9 cellular contexts compared by ENCODE assay signal in the genomic region with DNA sequence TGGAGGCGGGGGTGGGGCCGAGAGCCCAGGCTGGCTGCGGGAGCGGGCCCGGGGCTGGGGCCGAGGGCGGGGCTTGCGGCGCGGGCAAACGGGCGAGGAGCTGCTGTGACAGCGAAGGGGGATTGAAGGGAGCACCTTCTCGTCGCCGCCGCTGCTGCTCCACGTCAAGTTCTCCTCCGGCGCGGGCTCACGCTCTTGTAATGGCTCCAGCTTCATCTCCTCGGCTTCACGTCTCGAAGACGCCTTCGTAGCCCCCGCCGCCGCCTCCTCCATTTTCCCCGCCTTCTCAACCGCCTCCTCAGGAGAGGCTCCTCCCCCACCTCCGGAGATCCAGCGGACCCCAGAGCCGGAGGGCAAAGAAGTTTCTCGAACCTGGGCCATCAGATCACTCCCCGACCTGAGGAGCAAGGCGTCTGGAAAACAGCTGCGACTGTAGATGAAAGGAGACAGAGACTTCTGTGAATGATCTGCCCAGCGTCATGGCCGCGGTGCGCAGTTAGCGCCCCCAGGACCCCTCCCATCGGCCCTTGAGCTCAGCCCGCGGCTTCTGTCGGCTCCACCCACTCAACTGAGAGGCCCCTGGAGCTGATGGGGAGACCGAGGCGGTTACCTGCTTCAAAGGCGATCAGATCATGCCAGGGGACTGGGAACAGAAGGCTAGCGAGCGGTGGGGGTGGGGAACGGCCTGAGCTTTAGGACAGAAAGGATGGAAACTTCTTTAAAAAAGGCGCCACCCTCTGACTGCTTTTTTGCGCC.
A peak's percentile ranks its signal among the peaks of the same experiment; 100 is the strongest.
DNase-seq lines count a peak whose midpoint lies in the region; ATAC-seq, FAIRE-seq and TF ChIP-seq lines count a peak whose summit lies in the region.
"Had no signal": no experiment of that assay in that cellular context is flagged by ENCODE, and none has a peak within 500 bp of the region (broad histone marks: within the 10 kb centered on the region; RNA-seq: fewer than 3 reads in every experiment).

No MANE protein-coding gene starts in this region.

- H3K9me3 Mint-ChIP-seq in T-helper 1 cell treated with Interleukin-12 subunit alpha and Interleukin-12 subunit beta and Interleukin-4 antibody, amounts not matched to agents 30 μg/mL and 1 μg/mL, for 36 hours: no peaks in the 10 kb centered on the region

- peak overlapping the region; percentile 75 for H2AFZ ChIP-seq in KMS-11 (ENCODE audit: low read depth)

- FAIRE-seq in D721Med (lab: Jason Lieb, UNC): no peak
- FAIRE-seq: endometrium had no signal

- no peaks in the 10 kb centered on the region for H3K27me3 ChIP-seq in KMS-11 (ENCODE audit: insufficient read depth, low read depth)

- no peak overlapping the region for H3K4me3 ChIP-seq in KMS-11 (IDR thresholded peaks at IDR 0.05; ENCODE audit: insufficient read depth, low read depth, low read length)
- H3K4me3 ChIP-seq in skeletal muscle cell (ENCODE audit: low read depth, low read length): peak overlapping the region; percentile 64

- H4K20me1 ChIP-seq in KMS-11 (ENCODE audit: insufficient read depth): no peaks in the 10 kb centered on the region

- H3K79me2 ChIP-seq in KMS-11 (ENCODE audit: insufficient read depth, low read depth): no peaks in the 10 kb centered on the region

- H3K4me1 Mint-ChIP-seq in T-helper 1 cell treated with Interleukin-12 subunit alpha and Interleukin-12 subunit beta and Interleukin-4 antibody, amounts not matched to agents 30 μg/mL and 1 μg/mL, for 36 hours (ENCODE audit: low read depth): peaks cover 6% of the 10 kb centered on the region

- no peaks in the 10 kb centered on the region for H3K27me3 Mint-ChIP-seq in T-helper 1 cell treated with Interleukin-12 subunit alpha and Interleukin-12 subunit beta and Interleukin-4 antibody, amounts not matched to agents 30 μg/mL and 1 μg/mL, for 36 hours (ENCODE audit: low read depth)

- DNase-seq in D721Med (ENCODE audit: insufficient read length, low spot score) (peak; percentile 14), anterior cingulate cortex (lab: John Stamatoyannopoulos, UW) (peak in 56 of 58 donors; percentile 1 to 75 (median 54)), hippocampal formation (lab: John Stamatoyannopoulos, UW) (peak; percentile 50 to 54), skeletal muscle cell (ENCODE audit: low read depth) (no peak), DMS153 treated with DMSO at 0.1 percent for 48 hours (lab: John Stamatoyannopoulos, UW; ENCODE audit: unreplicated experiment) (no peak)

- peak overlapping the region; percentile 83 for H3K4me3 Mint-ChIP-seq in T-helper 1 cell treated with Interleukin-12 subunit alpha and Interleukin-12 subunit beta and Interleukin-4 antibody, amounts not matched to agents 30 μg/mL and 1 μg/mL, for 36 hours

- H3K4me1 ChIP-seq in KMS-11 (ENCODE audit: low read depth, poor library complexity, severe bottlenecking): peaks cover 41% of the 10 kb centered on the region

- H3K27ac ChIP-seq in KMS-11: peak overlapping the region; percentile 87

- no peaks in the 10 kb centered on the region for H3K36me3 ChIP-seq in KMS-11 (ENCODE audit: insufficient read depth)

- no peaks in the 10 kb centered on the region for H3K36me3 Mint-ChIP-seq in T-helper 1 cell treated with Interleukin-12 subunit alpha and Interleukin-12 subunit beta and Interleukin-4 antibody, amounts not matched to agents 30 μg/mL and 1 μg/mL, for 36 hours (ENCODE audit: low read depth)

- H3K4me2 ChIP-seq in KMS-11: 0 out of 2 replicates have a peak overlapping the region, but pooled peaks have one; percentile 33

- H3K9ac ChIP-seq in KMS-11: peak overlapping the region; percentile 83

- H3K27ac Mint-ChIP-seq in T-helper 1 cell treated with Interleukin-12 subunit alpha and Interleukin-12 subunit beta and Interleukin-4 antibody, amounts not matched to agents 30 μg/mL and 1 μg/mL, for 36 hours: peak overlapping the region; percentile 95

- peak; percentile 60 for ATAC-seq in GM21447 (IDR thresholded peaks at IDR 0.05; ENCODE audit: unreplicated experiment)

- TF ChIP-seq CTCF in D721Med (IDR thresholded peaks at IDR 0.05; ENCODE audit: insufficient read depth, missing control alignments) (peak; percentile 12), KMS-11 (conservative IDR thresholded peaks at IDR 0.05; ENCODE audit: low read depth, low read length) (no peak)

Comparison
In these comparisons a context has a peak if more than half of its experiments do, and no peak if none do; other contexts are left out.
1. DNase-seq: peak in D721Med (single experiment), anterior cingulate cortex (56 of 58) and hippocampal formation (2 of 2); none in skeletal muscle cell (single experiment) and DMS153 treated with DMSO at 0.1 percent for 48 hours (single experiment).